ENCODE assay signal across 23 cellular contexts in genomic region chr22:29639096-29639495, GRCh38. TPM values are rescaled to one million over a fixed set of nuclear protein-coding genes. Genes with fewer than 3 reads are reported as not detected.
DNase-seq lines count a peak whose midpoint lies in the region; ATAC-seq, FAIRE-seq and TF ChIP-seq lines count a peak whose summit lies in the region.
"Had no signal": no experiment of that assay in that cellular context is flagged by ENCODE, and none has a peak within 500 bp of the region (broad histone marks: within the 10 kb centered on the region; RNA-seq: fewer than 3 reads in every experiment).

No MANE protein-coding gene starts in this region.

- BruUV-seq in HepG2 (replicated peaks; lab: Mats Ljungman, UMichigan): no TSS peak

- no peaks in the 10 kb centered on the region for H3K9me3 Mint-ChIP-seq in activated naive CD8-positive, alpha-beta T cell treated with anti-CD3 and anti-CD28 coated beads, Interleukin-2, amount 10 ng/mL, durations not matched to agents 7 days and 5 days
- no peaks in the 10 kb centered on the region for H3K9me3 Mint-ChIP-seq in activated naive CD8-positive, alpha-beta T cell treated with anti-CD3 and anti-CD28 coated beads for 36 hours
- H3K9me3 Mint-ChIP-seq in natural killer cell: no peaks in the 10 kb centered on the region

- H3K4me3 Mint-ChIP-seq in activated naive CD8-positive, alpha-beta T cell treated with anti-CD3 and anti-CD28 coated beads, Interleukin-2, amount 10 ng/mL, durations not matched to agents 7 days and 5 days: no peak overlapping the region
- H3K4me3 Mint-ChIP-seq in activated naive CD8-positive, alpha-beta T cell treated with anti-CD3 and anti-CD28 coated beads for 36 hours: no peak overlapping the region
- H3K4me3 Mint-ChIP-seq in natural killer cell: peak overlapping the region; percentile 17
- H3K4me3 Mint-ChIP-seq: H9 had no signal

- H3K27me3 Mint-ChIP-seq in activated naive CD8-positive, alpha-beta T cell treated with anti-CD3 and anti-CD28 coated beads, Interleukin-2, amount 10 ng/mL, durations not matched to agents 7 days and 5 days: no peaks in the 10 kb centered on the region
- H3K27me3 Mint-ChIP-seq in activated naive CD8-positive, alpha-beta T cell treated with anti-CD3 and anti-CD28 coated beads for 36 hours: no peaks in the 10 kb centered on the region
- H3K27me3 Mint-ChIP-seq in natural killer cell (ENCODE audit: low read depth in 2 of 2): no peaks in the 10 kb centered on the region

- H3K27me3 ChIP-seq in HepG2 (ENCODE audit: control insufficient read depth in 1 of 2, insufficient read depth in 2 of 2, low read length in 2 of 2): no peaks in the 10 kb centered on the region
- no peaks in the 10 kb centered on the region for H3K27me3 ChIP-seq in sigmoid colon
- H3K27me3 ChIP-seq: BE2C, SJCRH30 had no signal

- ATAC-seq in activated naive CD8-positive, alpha-beta T cell treated with anti-CD3 and anti-CD28 coated beads, Interleukin-2, amount 10 ng/mL, durations not matched to agents 7 days and 5 days (ENCODE audit: low read depth): no peak
- ATAC-seq in natural killer cell (peak in 1 of 3 donors; percentile 52), HepG2 (no peak)
- ATAC-seq: K562 had no signal

- no peak for TF ChIP-seq EP300 in HepG2 (IDR thresholded peaks at IDR 0.05; ENCODE audit: low read depth in 2 of 2, low read length in 2 of 2)
- TF ChIP-seq EP300 in HepG2 (CRISPR knock-in tag; IDR thresholded peaks at IDR 0.05; ENCODE audit: borderline replicate concordance): no peak
- TF ChIP-seq EP300 in sigmoid colon (IDR thresholded peaks at IDR 0.05): no peak

- no peak for TF ChIP-seq RAD21 in HepG2 (CRISPR knock-in tag; IDR thresholded peaks at IDR 0.05)

- in situ Hi-C loops in HepG2 (cut with HindIII; ENCODE audit: extremely low pct_ligation_motif_present, low pct_unique_long_range_greater_than_20kb): loop anchor here (10.0 kb wide), 1 partner anchor 446 kb away; the partner anchor contains the start of gene HORMAD2

- intact Hi-C loops in natural killer cell (cut with micrococcal nuclease): loop anchor here (10.0 kb wide), 1 partner anchor 56 kb away; no protein-coding TSS in a partner anchor
- intact Hi-C loops in HepG2 (cut with micrococcal nuclease; ENCODE audit: unreplicated experiment): no loop called here
- intact Hi-C loops in sigmoid colon (cut with DNase I): loop anchor here (5.0 kb wide), 1 partner anchor 368 kb away; no protein-coding TSS in a partner anchor

- H3K9me3 ChIP-seq in HepG2 (ENCODE audit: low read length) (no peaks in the 10 kb centered on the region), sigmoid colon (no peaks in the 10 kb centered on the region)
- H3K9me3 ChIP-seq: BE2C, SJCRH30 had no signal

- no peak overlapping the region for H3K4me3 ChIP-seq in HepG2 (replicated peaks in 1 of 3; ENCODE audit: insufficient read depth in 1 of 3, low read depth in 2 of 3, low read length in 3 of 3)
- H3K4me3 ChIP-seq in sigmoid colon: no peak overlapping the region
- H3K4me3 ChIP-seq: K562, SJCRH30 had no signal

- peaks cover 5 to 32% of the 10 kb centered on the region in 2 experiments; a peak in 3 of 5 replicates for H3K36me3 ChIP-seq in HepG2 (replicated peaks in 1 of 2; ENCODE audit: control insufficient read depth in 1 of 2, insufficient read depth in 2 of 2, low read length in 2 of 2)
- peaks cover 0 to 43% (median 0%) of the 10 kb centered on the region in 4 donors for H3K36me3 ChIP-seq in sigmoid colon

- no peak overlapping the region for H3K4me2 ChIP-seq in HepG2 (ENCODE audit: low read depth, low read length)

- H2AFZ ChIP-seq in HepG2 (ENCODE audit: low read length): no peak overlapping the region

- CTCF ChIA-PET in HepG2 (lab: Yijun Ruan, JAX; ENCODE audit: low intra/inter-chr PET ratio, low total read pairs): no interaction called here

- POLR2A ChIA-PET in activated naive CD8-positive, alpha-beta T cell treated with anti-CD3 and anti-CD28 coated beads, Interleukin-2, amount 10 ng/mL, durations not matched to agents 7 days and 5 days (lab: Charles Lee): no interaction called here
- POLR2A ChIA-PET in HepG2 (lab: Yijun Ruan, JAX): no interaction called here

- DNase-seq in activated naive CD8-positive, alpha-beta T cell treated with anti-CD3 and anti-CD28 coated beads, Interleukin-2, amount 10 ng/mL, durations not matched to agents 7 days and 5 days: no peak
- DNase-seq in activated naive CD8-positive, alpha-beta T cell treated with anti-CD3 and anti-CD28 coated beads for 36 hours: no peak
- no peak for DNase-seq in natural killer cell
- no peak for DNase-seq in HuH-7 (ENCODE audit: low spot score)
- no peak for DNase-seq in HepG2 (ENCODE audit: low spot score)
- DNase-seq in sigmoid colon: no peak
- DNase-seq: BE2C, DMS53, GDM1, H9, NCI-H1092, NCI-H1436, NCI-H187 treated with DMSO at 0.1 percent for 48 hours, NCI-H2107, NCI-H2227 treated with DMSO at 0.1 percent for 48 hours, NCI-H524, NCI-H774, OCI-M1, SJCRH30 had no signal

- H3K27ac ChIP-seq in VCaP (peak overlapping the region; percentile 83; the same call in 1 of the 2 replicates), HepG2 (ENCODE audit: extremely low read length, insufficient read depth, low read length) (no peak overlapping the region), sigmoid colon (no peak overlapping the region)
- H3K27ac ChIP-seq: SJCRH30 had no signal

- H3K36me3 Mint-ChIP-seq in activated naive CD8-positive, alpha-beta T cell treated with anti-CD3 and anti-CD28 coated beads, Interleukin-2, amount 10 ng/mL, durations not matched to agents 7 days and 5 days: peaks cover 23% of the 10 kb centered on the region
- peaks cover 17% of the 10 kb centered on the region for H3K36me3 Mint-ChIP-seq in activated naive CD8-positive, alpha-beta T cell treated with anti-CD3 and anti-CD28 coated beads for 36 hours
- no peaks in the 10 kb centered on the region for H3K36me3 Mint-ChIP-seq in natural killer cell

- TF ChIP-seq POLR2A in HepG2 (IDR thresholded peaks at IDR 0.05; ENCODE audit: insufficient read depth in 1 of 2, low read depth in 2 of 2, low read length in 2 of 2): no peak
- no peak for TF ChIP-seq POLR2A in sigmoid colon (IDR thresholded peaks at IDR 0.05)

- no peak for FAIRE-seq in HepG2 (lab: Jason Lieb, UNC)
- FAIRE-seq: D721Med, K562, RCC 7860 had no signal

- TF ChIP-seq CTCF in VCaP (conservative IDR thresholded peaks at IDR 0.05) (no peak), natural killer cell (IDR thresholded peaks at IDR 0.05) (no peak), HepG2 (CRISPR knock-in tag; IDR thresholded peaks at IDR 0.05) (no peak), sigmoid colon (IDR thresholded peaks at IDR 0.05) (no peak)

- H3K79me2 ChIP-seq in HepG2 (ENCODE audit: insufficient read depth, low read length): peaks cover 8% of the 10 kb centered on the region

- H4K20me1 ChIP-seq in HepG2 (ENCODE audit: insufficient read depth, low read length): peaks cover 4% of the 10 kb centered on the region; the same call in 1 of the 2 replicates

- no peak overlapping the region for H3K9ac ChIP-seq in HepG2 (ENCODE audit: insufficient read depth, low read depth, low read length)

- H3K4me1 ChIP-seq in HepG2 (ENCODE audit: insufficient read depth, low read length): no peaks in the 10 kb centered on the region
- peaks cover 0 to 11% (median 5%) of the 10 kb centered on the region in 4 donors for H3K4me1 ChIP-seq in sigmoid colon
- H3K4me1 ChIP-seq: BE2C, SJCRH30 had no signal

- peak overlapping the region; percentile 19 for H3K27ac Mint-ChIP-seq in activated naive CD8-positive, alpha-beta T cell treated with anti-CD3 and anti-CD28 coated beads, Interleukin-2, amount 10 ng/mL, durations not matched to agents 7 days and 5 days
- no peak overlapping the region for H3K27ac Mint-ChIP-seq in activated naive CD8-positive, alpha-beta T cell treated with anti-CD3 and anti-CD28 coated beads for 36 hours
- H3K27ac Mint-ChIP-seq in natural killer cell: peak overlapping the region; percentile 64 to 71
- H3K27ac Mint-ChIP-seq: H9 had no signal

- H3K4me1 Mint-ChIP-seq in activated naive CD8-positive, alpha-beta T cell treated with anti-CD3 and anti-CD28 coated beads, Interleukin-2, amount 10 ng/mL, durations not matched to agents 7 days and 5 days: peaks cover 28% of the 10 kb centered on the region
- peaks cover 24% of the 10 kb centered on the region for H3K4me1 Mint-ChIP-seq in activated naive CD8-positive, alpha-beta T cell treated with anti-CD3 and anti-CD28 coated beads for 36 hours
- H3K4me1 Mint-ChIP-seq in natural killer cell: peaks cover 14 to 16% of the 10 kb centered on the region in 2 donors

RNA-seq across cellular contexts. Expression of gene NF2, which starts 35.7 kb away (rescaled TPM):
- total RNA-seq in activated naive CD8-positive, alpha-beta T cell treated with anti-CD3 and anti-CD28 coated beads, Interleukin-2, amount 10 ng/mL, durations not matched to agents 7 days and 5 days: 10 to 100 TPM; 41.3 to 43.4 TPM
- total RNA-seq in activated naive CD8-positive, alpha-beta T cell treated with anti-CD3 and anti-CD28 coated beads for 36 hours: 10 to 100 TPM; 45.8 to 49.4 TPM
- total RNA-seq in natural killer cell (10 to 100 TPM; 32.4 to 43.8 (median 39.6) TPM), HepG2 (2016; rRNA removed; fragmentation: Illumina TruSeq; extraction: Trizol) (33.3 and 45.3 TPM in 2 replicates), sigmoid colon (10 to 100 TPM; 16.6 to 34.3 (median 23.8) TPM)
- total RNA-seq in HepG2 (2016; cell fraction: cytosol; rRNA removed; fragmentation: Illumina TruSeq; extraction: Trizol; ENCODE audit: low read depth): 6.6 and 7.4 TPM in 2 replicates
- 33.3 and 42.0 TPM in 2 replicates for total RNA-seq in HepG2 (2016; cell fraction: insoluble cytoplasmic fraction; rRNA removed; fragmentation: Illumina TruSeq; extraction: Trizol)
- 21.0 and 24.2 TPM in 2 replicates for total RNA-seq in HepG2 (2016; cell fraction: membrane; rRNA removed; fragmentation: Illumina TruSeq; extraction: Trizol)
- 25.6 and 28.1 TPM in 2 replicates for total RNA-seq in HepG2 (2016; cell fraction: nucleus; rRNA removed; fragmentation: Illumina TruSeq; extraction: Trizol)
- polyA plus RNA-seq in HepG2 (2011; rRNA removed) (8.8 and 9.3 TPM in 2 replicates), sigmoid colon (10 to 100 TPM in 1 of 3 donors, 1 to 10 TPM in 2; 3.6 to 18.7 (median 6.2) TPM)
- 6.9 and 7.3 TPM in 2 replicates for polyA plus RNA-seq in HepG2 (2011; cell fraction: cytosol; rRNA removed)
- polyA plus RNA-seq in HepG2 (2011; cell fraction: nucleus; rRNA removed): 8.1 and 8.6 TPM in 2 replicates
- polyA plus RNA-seq in HepG2 (2012): 6.4 TPM in 2 replicates
- polyA plus RNA-seq in HepG2 (2016; cell fraction: cytosol; fragmentation: Illumina TruSeq; extraction: Trizol; ENCODE audit: low read depth): 3.3 and 5.4 TPM in 2 replicates
- 21.1 and 24.6 TPM in 2 replicates for polyA plus RNA-seq in HepG2 (2016; cell fraction: insoluble cytoplasmic fraction; fragmentation: Illumina TruSeq; extraction: Trizol; ENCODE audit: low read depth)
- polyA plus RNA-seq in HepG2 (2016; cell fraction: membrane; fragmentation: Illumina TruSeq; extraction: Trizol; ENCODE audit: low read depth): 9.8 and 11.9 TPM in 2 replicates
- 23.3 and 24.8 TPM in 2 replicates for polyA plus RNA-seq in HepG2 (2016; cell fraction: nucleus; fragmentation: Illumina TruSeq; extraction: Trizol; ENCODE audit: insufficient read depth, low read depth)
- 25.7 and 39.3 TPM in 2 replicates for polyA minus RNA-seq in HepG2 (2011; rRNA and poly(A)+ RNA removed; ENCODE audit: low replicate concordance)
- 12.4 and 13.6 TPM in 2 replicates for polyA minus RNA-seq in HepG2 (2011; cell fraction: cytosol; rRNA and poly(A)+ RNA removed)
- polyA minus RNA-seq in HepG2 (2011; cell fraction: nucleus; rRNA and poly(A)+ RNA removed): 11.5 and 15.2 TPM in 2 replicates

RNA-seq across cellular contexts. Expression of gene NIPSNAP1, which starts 58.2 kb away (rescaled TPM):
- total RNA-seq in activated naive CD8-positive, alpha-beta T cell treated with anti-CD3 and anti-CD28 coated beads, Interleukin-2, amount 10 ng/mL, durations not matched to agents 7 days and 5 days: 10 to 100 TPM; 43.9 to 49.2 TPM
- total RNA-seq in activated naive CD8-positive, alpha-beta T cell treated with anti-CD3 and anti-CD28 coated beads for 36 hours: 10 to 100 TPM; 50.7 to 52.8 TPM
- total RNA-seq in natural killer cell (10 to 100 TPM; 22.4 to 25.3 (median 24.8) TPM), HepG2 (2016; rRNA removed; fragmentation: Illumina TruSeq; extraction: Trizol) (159 and 167 TPM in 2 replicates), sigmoid colon (10 to 100 TPM; 10.2 to 14.4 (median 13.5) TPM)
- 36.4 and 36.6 TPM in 2 replicates for total RNA-seq in HepG2 (2016; cell fraction: cytosol; rRNA removed; fragmentation: Illumina TruSeq; extraction: Trizol; ENCODE audit: low read depth)
- 162 and 163 TPM in 2 replicates for total RNA-seq in HepG2 (2016; cell fraction: insoluble cytoplasmic fraction; rRNA removed; fragmentation: Illumina TruSeq; extraction: Trizol)
- total RNA-seq in HepG2 (2016; cell fraction: membrane; rRNA removed; fragmentation: Illumina TruSeq; extraction: Trizol): 98.2 and 102 TPM in 2 replicates
- total RNA-seq in HepG2 (2016; cell fraction: nucleus; rRNA removed; fragmentation: Illumina TruSeq; extraction: Trizol): 68.4 and 75.1 TPM in 2 replicates
- polyA plus RNA-seq in HepG2 (2011; rRNA removed) (203 and 212 TPM in 2 replicates), sigmoid colon (10 to 100 TPM; 43.2 to 61.5 (median 53.5) TPM)
- polyA plus RNA-seq in HepG2 (2011; cell fraction: cytosol; rRNA removed): 167 and 170 TPM in 2 replicates
- 133 and 152 TPM in 2 replicates for polyA plus RNA-seq in HepG2 (2011; cell fraction: nucleus; rRNA removed)
- 126 and 158 TPM in 2 replicates for polyA plus RNA-seq in HepG2 (2012)
- polyA plus RNA-seq in HepG2 (2016; cell fraction: cytosol; fragmentation: Illumina TruSeq; extraction: Trizol; ENCODE audit: low read depth): 33.2 and 39.7 TPM in 2 replicates
- 169 and 174 TPM in 2 replicates for polyA plus RNA-seq in HepG2 (2016; cell fraction: insoluble cytoplasmic fraction; fragmentation: Illumina TruSeq; extraction: Trizol; ENCODE audit: low read depth)
- 73.5 and 79.3 TPM in 2 replicates for polyA plus RNA-seq in HepG2 (2016; cell fraction: membrane; fragmentation: Illumina TruSeq; extraction: Trizol; ENCODE audit: low read depth)
- polyA plus RNA-seq in HepG2 (2016; cell fraction: nucleus; fragmentation: Illumina TruSeq; extraction: Trizol; ENCODE audit: insufficient read depth, low read depth): 104 and 117 TPM in 2 replicates
- 19.6 and 162 TPM in 2 replicates for polyA minus RNA-seq in HepG2 (2011; rRNA and poly(A)+ RNA removed; ENCODE audit: low replicate concordance)
- polyA minus RNA-seq in HepG2 (2011; cell fraction: cytosol; rRNA and poly(A)+ RNA removed): 70.8 and 86.6 TPM in 2 replicates
- polyA minus RNA-seq in HepG2 (2011; cell fraction: nucleus; rRNA and poly(A)+ RNA removed): 55.0 and 66.1 TPM in 2 replicates
